17 cellular contexts compared by ENCODE assay signal in the genomic region with DNA sequence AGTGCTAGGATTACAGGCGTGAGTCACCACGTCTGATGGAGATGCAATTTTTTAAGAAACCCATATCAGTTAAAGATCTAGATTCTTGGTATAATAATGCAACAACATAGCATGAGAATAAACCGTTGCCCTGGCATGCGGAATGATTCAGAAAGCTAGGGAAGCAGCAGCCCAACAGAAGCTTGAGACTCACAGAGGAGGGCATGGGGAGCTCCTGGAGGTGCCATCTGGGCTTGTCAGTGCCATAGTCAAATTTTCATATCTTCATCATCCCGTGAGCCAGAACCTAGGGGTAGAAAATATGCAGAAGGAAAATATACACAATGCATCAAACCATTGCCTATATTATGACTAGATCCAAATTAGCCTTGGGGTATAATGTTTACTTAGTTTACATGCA.
DNase-seq lines count a peak whose midpoint lies in the region.
"Had no signal": no experiment of that assay in that cellular context is flagged by ENCODE, and none has a peak within 500 bp of the region (broad histone marks: within the 10 kb centered on the region; RNA-seq: fewer than 3 reads in every experiment).

No MANE protein-coding gene starts in this region.

- H3K4me1 Mint-ChIP-seq in CD8-positive, alpha-beta memory T cell = peaks cover 4 to 9% (median 5%) of the 10 kb centered on the region in 3 donors
- H3K4me1 Mint-ChIP-seq: CD14-positive monocyte had no signal

- intact Hi-C loops in cardiac septum (cut with DNase I) = no loop called here

- peaks cover 3 to 19% (median 3%) of the 10 kb centered on the region in 5 donors for H3K9me3 Mint-ChIP-seq in CD8-positive, alpha-beta memory T cell

- no peaks in the 10 kb centered on the region for H3K9me3 ChIP-seq in CD8-positive, alpha-beta memory T cell (ENCODE audit: low read length)
- H3K9me3 ChIP-seq: BE2C, Caco-2 had no signal

- H3K27ac ChIP-seq in CD8-positive, alpha-beta memory T cell (ENCODE audit: low read depth, low read length) = no peak overlapping the region
- H3K27ac ChIP-seq: BLaER1 had no signal

- peaks cover 0 to 3% of the 10 kb centered on the region in 2 donors for H3K27me3 Mint-ChIP-seq in CD8-positive, alpha-beta memory T cell
- H3K27me3 Mint-ChIP-seq: CD4-positive, alpha-beta memory T cell; CD4-positive, CD25-positive, alpha-beta regulatory T cell had no signal

- POLR2A ChIA-PET in CD8-positive, alpha-beta memory T cell (lab: Charles Lee) = no interaction called here

- no peaks in the 10 kb centered on the region for H3K27me3 ChIP-seq in CD8-positive, alpha-beta memory T cell (ENCODE audit: insufficient read depth, low read length, poor library complexity, severe bottlenecking)
- H3K27me3 ChIP-seq: BLaER1 had no signal

- CTCF ChIA-PET in CD8-positive, alpha-beta memory T cell (lab: Charles Lee) = no interaction called here

- H3K36me3 Mint-ChIP-seq in CD8-positive, alpha-beta memory T cell = no peaks in the 10 kb centered on the region
- H3K36me3 Mint-ChIP-seq: CD14-positive monocyte; CD4-positive, alpha-beta memory T cell; CD4-positive, CD25-positive, alpha-beta regulatory T cell had no signal

- no peaks in the 10 kb centered on the region for H3K36me3 ChIP-seq in CD8-positive, alpha-beta memory T cell (ENCODE audit: insufficient read depth, low read length)
- H3K36me3 ChIP-seq: BE2C, BLaER1 had no signal

- no peaks in the 10 kb centered on the region for H3K4me1 ChIP-seq in CD8-positive, alpha-beta memory T cell (ENCODE audit: insufficient read depth, low read length)
- H3K4me1 ChIP-seq: BE2C, Caco-2 had no signal

- H3K27ac Mint-ChIP-seq in CD8-positive, alpha-beta memory T cell = no peak overlapping the region
- H3K27ac Mint-ChIP-seq: CD14-positive monocyte; CD4-positive, alpha-beta memory T cell; CD4-positive, CD25-positive, alpha-beta regulatory T cell had no signal

- no peak overlapping the region for H3K4me3 Mint-ChIP-seq in CD8-positive, alpha-beta memory T cell
- H3K4me3 Mint-ChIP-seq: CD14-positive monocyte; CD4-positive, alpha-beta memory T cell; CD4-positive, CD25-positive, alpha-beta regulatory T cell had no signal

- DNase-seq in M059J (ENCODE audit: low read depth) (peak; percentile 61), cerebellum (ENCODE audit: low spot score) (peak; percentile 76), GM19238 (ENCODE audit: insufficient read length, low spot score) (no peak), cardiac septum (ENCODE audit: low spot score) (no peak)
- no peak for DNase-seq in CD8-positive, alpha-beta memory T cell
- DNase-seq: 8988T; ACHN; BE2C; Caco-2; Calu3; CD4-positive, alpha-beta memory T cell; CD4-positive, CD25-positive, alpha-beta regulatory T cell; DMS79 treated with DMSO at 0.1 percent for 48 hours; GDM1 had no signal

- no peak overlapping the region for H3K4me3 ChIP-seq in CD8-positive, alpha-beta memory T cell (ENCODE audit: low read length)
- H3K4me3 ChIP-seq: BLaER1, GM12878 had no signal

Comparison
In these comparisons a context has a peak if more than half of its experiments do, and no peak if none do; other contexts are left out.
1. DNase-seq: peak in M059J (single experiment) and cerebellum (single experiment); none in GM19238 (single experiment), CD8-positive, alpha-beta memory T cell (0 of 5) and cardiac septum (single experiment).